In the genomic region with DNA sequence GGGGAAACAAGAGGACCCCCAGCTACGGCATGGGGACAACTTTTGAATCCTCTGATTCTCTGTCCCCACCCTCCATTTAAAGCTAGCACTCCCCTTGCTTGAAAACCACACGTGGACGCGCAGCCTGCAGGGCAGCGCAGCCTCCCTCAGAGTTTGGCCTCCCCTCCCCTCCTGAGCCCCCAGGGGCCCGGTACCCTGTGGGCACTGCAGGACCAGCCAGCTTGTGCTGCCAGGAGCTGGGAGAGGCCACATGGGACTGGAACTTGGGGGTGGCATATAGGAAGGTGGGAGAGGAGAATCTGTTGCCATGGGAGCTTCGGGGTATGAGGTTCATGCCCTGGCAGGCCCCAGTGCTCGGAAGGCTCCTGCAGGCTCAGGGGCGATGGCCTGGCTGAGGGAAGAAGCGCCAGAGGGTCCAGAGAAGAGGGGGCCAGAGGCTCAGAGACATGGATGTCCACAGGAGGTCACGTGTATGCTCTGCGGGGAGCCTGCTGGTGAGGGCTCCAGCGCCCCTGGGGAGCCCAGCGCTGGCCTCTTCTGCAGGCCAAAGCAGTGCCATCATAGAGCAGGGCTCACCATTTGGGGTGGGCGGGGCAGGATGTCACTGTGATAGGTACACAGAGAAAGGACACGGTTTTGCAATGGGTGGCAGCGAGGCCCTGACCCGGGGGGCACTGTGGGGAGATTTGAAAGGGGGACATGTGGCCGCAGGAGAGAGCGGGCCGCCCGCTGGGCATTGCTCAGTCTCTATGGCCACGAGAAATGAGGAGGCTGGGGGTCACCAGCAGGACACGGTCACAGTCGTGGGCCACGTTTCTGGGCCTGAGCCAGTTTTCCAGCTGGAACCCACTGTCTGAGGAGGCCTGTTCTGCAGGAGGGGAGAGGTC, we compare ENCODE assay signal across 28 cellular contexts.
"Had no signal": no experiment of that assay in that cellular context is flagged by ENCODE, and none has a peak within 500 bp of the region (broad histone marks: within the 10 kb centered on the region; RNA-seq: fewer than 3 reads in every experiment).

No MANE protein-coding gene starts in this region.

- H3K36me3 Mint-ChIP-seq: activated CD8-positive, alpha-beta memory T cell treated with anti-CD3 and anti-CD28 coated beads, Interleukin-2, amount 10 ng/mL, durations not matched to agents 7 days and 5 days; brain had no signal

- H3K4me3 Mint-ChIP-seq: activated B cell treated with CpG ODN at 0.5 μM for 24 hours; activated CD4-positive, alpha-beta T cell treated with anti-CD3 and anti-CD28 coated beads, Interleukin-2, amount 10 ng/mL, durations not matched to agents 24 days and 14 days; activated CD8-positive, alpha-beta memory T cell treated with anti-CD3 and anti-CD28 coated beads, Interleukin-2, amount 10 ng/mL, durations not matched to agents 7 days and 5 days; activated naive CD4-positive, alpha-beta T cell treated with anti-CD3 and anti-CD28 coated beads, Interleukin-2, amount 50 U/mL, for 24 hours; activated T-cell treated with anti-CD3 and anti-CD28 coated beads, Interleukin-2, amount 50 U/mL, for 24 hours; activated T-helper 1 cell treated with anti-CD3 and anti-CD28 coated beads, Interleukin-12 subunit alpha, Interleukin-12 subunit beta, Interleukin-2, Interleukin-4 antibody, amounts not matched to agents 30 ng/mL and 10 ng/mL and 1 ng/mL, durations not matched to agents 14 hours and 24 hours and 36 hours; brain; T-helper 1 cell treated with Interleukin-12 subunit alpha and Interleukin-12 subunit beta and Interleukin-4 antibody, amounts not matched to agents 30 μg/mL and 1 μg/mL, for 36 hours had no signal

- H3K27me3 ChIP-seq: ascending aorta had no signal

- H3K9me3 ChIP-seq: ascending aorta, SJSA1 had no signal

- H3K9me3 Mint-ChIP-seq: activated B cell treated with CpG ODN at 0.5 μM for 24 hours; activated CD4-positive, alpha-beta T cell treated with anti-CD3 and anti-CD28 coated beads, Interleukin-2, amount 10 ng/mL, durations not matched to agents 24 days and 14 days; activated naive CD4-positive, alpha-beta T cell treated with anti-CD3 and anti-CD28 coated beads, Interleukin-2, amount 50 U/mL, for 24 hours; activated T-cell treated with anti-CD3 and anti-CD28 coated beads, Interleukin-2, amount 50 U/mL, for 24 hours; activated T-helper 1 cell treated with anti-CD3 and anti-CD28 coated beads, Interleukin-12 subunit alpha, Interleukin-12 subunit beta, Interleukin-2, Interleukin-4 antibody, amounts not matched to agents 30 ng/mL and 10 ng/mL and 1 ng/mL, durations not matched to agents 14 hours and 24 hours and 36 hours; brain; T-helper 1 cell treated with Interleukin-12 subunit alpha and Interleukin-12 subunit beta and Interleukin-4 antibody, amounts not matched to agents 30 μg/mL and 1 μg/mL, for 36 hours had no signal

- H3K4me1 Mint-ChIP-seq: activated B cell treated with CpG ODN at 0.5 μM for 24 hours; activated CD4-positive, alpha-beta T cell treated with anti-CD3 and anti-CD28 coated beads, Interleukin-2, amount 10 ng/mL, durations not matched to agents 24 days and 14 days; activated CD8-positive, alpha-beta memory T cell treated with anti-CD3 and anti-CD28 coated beads, Interleukin-2, amount 10 ng/mL, durations not matched to agents 7 days and 5 days; activated naive CD4-positive, alpha-beta T cell treated with anti-CD3 and anti-CD28 coated beads, Interleukin-2, amount 50 U/mL, for 24 hours had no signal

- H3K27ac ChIP-seq: ascending aorta, SJSA1 had no signal

- DNase-seq: activated B cell treated with CpG ODN at 0.5 μM for 24 hours; activated CD4-positive, alpha-beta T cell treated with anti-CD3 and anti-CD28 coated beads for 1 hour; activated CD4-positive, alpha-beta T cell treated with anti-CD3 and anti-CD28 coated beads, Interleukin-2, amount 10 ng/mL, durations not matched to agents 24 days and 14 days; activated CD4-positive, alpha-beta T cell treated with anti-CD3 and anti-CD28 coated beads, Interleukin-2, amount 50 U/mL, for 48 hours; activated CD8-positive, alpha-beta memory T cell treated with anti-CD3 and anti-CD28 coated beads, Interleukin-2, amount 10 ng/mL, durations not matched to agents 7 days and 5 days; activated effector memory CD4-positive, alpha-beta T cell treated with Interleukin-2 at 50 U/mL for 16 hours; activated naive CD4-positive, alpha-beta T cell; activated T-cell treated with anti-CD3 and anti-CD28 coated beads, Interleukin-2, amount 50 U/mL, for 24 hours; Kasumi-1; KBM-7; NCI-H1105 treated with DMSO at 0.1 percent for 48 hours; NCI-H1436 treated with DMSO at 0.1 percent for 48 hours; NCI-H187; NCI-H2081; NCI-H2227 treated with DMSO at 0.1 percent for 48 hours; NCI-H526 treated with DMSO at 0.1 percent for 48 hours; NCI-H82; RPMI8226; SHP77; SW 1271; T-helper 9 cell had no signal

- H3K27ac Mint-ChIP-seq: activated B cell treated with CpG ODN at 0.5 μM for 24 hours; activated CD4-positive, alpha-beta T cell treated with anti-CD3 and anti-CD28 coated beads, Interleukin-2, amount 10 ng/mL, durations not matched to agents 24 days and 14 days; activated CD8-positive, alpha-beta memory T cell treated with anti-CD3 and anti-CD28 coated beads, Interleukin-2, amount 10 ng/mL, durations not matched to agents 7 days and 5 days; activated naive CD4-positive, alpha-beta T cell treated with anti-CD3 and anti-CD28 coated beads, Interleukin-2, amount 50 U/mL, for 24 hours; activated T-cell treated with anti-CD3 and anti-CD28 coated beads, Interleukin-2, amount 50 U/mL, for 24 hours; activated T-helper 1 cell treated with anti-CD3 and anti-CD28 coated beads, Interleukin-12 subunit alpha, Interleukin-12 subunit beta, Interleukin-2, Interleukin-4 antibody, amounts not matched to agents 30 ng/mL and 10 ng/mL and 1 ng/mL, durations not matched to agents 14 hours and 24 hours and 36 hours; T-helper 1 cell treated with Interleukin-12 subunit alpha and Interleukin-12 subunit beta and Interleukin-4 antibody, amounts not matched to agents 30 μg/mL and 1 μg/mL, for 36 hours had no signal

- H3K36me3 ChIP-seq: ascending aorta, SJSA1 had no signal

- H3K4me3 ChIP-seq: ascending aorta, SJSA1 had no signal

- H3K27me3 Mint-ChIP-seq: activated CD4-positive, alpha-beta T cell treated with anti-CD3 and anti-CD28 coated beads, Interleukin-2, amount 10 ng/mL, durations not matched to agents 24 days and 14 days; activated CD8-positive, alpha-beta memory T cell treated with anti-CD3 and anti-CD28 coated beads, Interleukin-2, amount 10 ng/mL, durations not matched to agents 7 days and 5 days; activated naive CD4-positive, alpha-beta T cell treated with anti-CD3 and anti-CD28 coated beads, Interleukin-2, amount 50 U/mL, for 24 hours; activated T-cell treated with anti-CD3 and anti-CD28 coated beads, Interleukin-2, amount 50 U/mL, for 24 hours had no signal

- H3K4me1 ChIP-seq: ascending aorta, SJSA1 had no signal

- ATAC-seq: activated CD8-positive, alpha-beta memory T cell treated with anti-CD3 and anti-CD28 coated beads, Interleukin-2, amount 10 ng/mL, durations not matched to agents 7 days and 5 days; SK-N-SH treated with all-trans-retinoic acid at 6 μM for 48 hours had no signal
